In genomic region chr1:8693092-8693491, GRCh38 we compare ENCODE assay signal across 31 cellular contexts.
"Had no signal": no experiment of that assay in that cellular context is flagged by ENCODE, and none has a peak within 500 bp of the region (broad histone marks: within the 10 kb centered on the region; RNA-seq: fewer than 3 reads in every experiment).

No MANE protein-coding gene starts in this region.

- H3K27ac ChIP-seq: body of pancreas, cardiac muscle cell, coronary artery, gastroesophageal sphincter, pancreas, right atrium auricular region, spleen, tibial nerve, WERI-Rb-1 had no signal

- H3K4me3 ChIP-seq: body of pancreas, cardiac muscle cell, coronary artery, dorsolateral prefrontal cortex, gastroesophageal sphincter, pancreas, right atrium auricular region, spleen, tibial nerve had no signal

- FAIRE-seq: endothelial cell of umbilical vein, pancreas, urothelium cell line had no signal

- H3K27me3 Mint-ChIP-seq: activated naive CD8-positive, alpha-beta T cell; naive thymus-derived CD4-positive, alpha-beta T cell; T-helper 17 cell had no signal

- ATAC-seq: activated CD4-positive, CD25-positive, alpha-beta regulatory T cell treated with anti-CD3 and anti-CD28 coated beads, Interleukin-2, amount 50 U/mL, for 24 hours; body of pancreas; gastroesophageal sphincter; naive thymus-derived CD4-positive, alpha-beta T cell; T-helper 17 cell had no signal

- H3K9me3 Mint-ChIP-seq: naive thymus-derived CD4-positive, alpha-beta T cell had no signal

- DNase-seq: activated CD4-positive, alpha-beta T cell treated with anti-CD3 and anti-CD28 coated beads for 48 hours; activated CD4-positive, alpha-beta T cell treated with anti-CD3 and anti-CD28 coated beads, Interleukin-2, amount 50 U/mL, for 48 hours; activated CD8-positive, alpha-beta memory T cell treated with anti-CD3 and anti-CD28 coated beads for 24 hours; activated effector memory CD4-positive, alpha-beta T cell treated with Interleukin-2 at 50 U/mL for 16 hours; activated naive CD4-positive, alpha-beta T cell treated with Interleukin-2 at 50 U/mL for 16 hours; aorta; body of pancreas; cerebellar nuclear complex; dorsolateral prefrontal cortex; effector memory CD4-positive, alpha-beta T cell; head of caudate nucleus; hippocampal formation; midbrain; naive thymus-derived CD4-positive, alpha-beta T cell; nucleus accumbens; pancreas; spleen; stimulated activated naive CD4-positive, alpha-beta T cell; T-helper 17 cell; T1000; WERI-Rb-1 had no signal

- H3K36me3 ChIP-seq: cardiac muscle cell, gastroesophageal sphincter, pancreas, right atrium auricular region, spleen, tibial nerve had no signal

- H3K4me3 Mint-ChIP-seq: activated naive CD8-positive, alpha-beta T cell; naive thymus-derived CD4-positive, alpha-beta T cell; neural crest cell; T-helper 17 cell had no signal

- H3K27ac Mint-ChIP-seq: activated naive CD8-positive, alpha-beta T cell; naive thymus-derived CD4-positive, alpha-beta T cell; T-helper 17 cell had no signal

- H3K27me3 ChIP-seq: body of pancreas, cardiac muscle cell, dorsolateral prefrontal cortex, gastroesophageal sphincter, pancreas, right atrium auricular region, spleen, tibial nerve had no signal

- H3K9me3 ChIP-seq: body of pancreas, gastroesophageal sphincter, pancreas, right atrium auricular region had no signal
